Comparison of ENCODE assay signal across 1 cellular context in genomic region chr12:113934060-113934829, GRCh38.
TF ChIP-seq lines count a peak whose summit lies in the region.

No MANE protein-coding gene starts in this region.

TF ChIP-seq in K562, 482 proteins besides CTCF, POLR2A, EP300 and RAD21 (continued from another document):
- TF ChIP-seq, protein P1, sequence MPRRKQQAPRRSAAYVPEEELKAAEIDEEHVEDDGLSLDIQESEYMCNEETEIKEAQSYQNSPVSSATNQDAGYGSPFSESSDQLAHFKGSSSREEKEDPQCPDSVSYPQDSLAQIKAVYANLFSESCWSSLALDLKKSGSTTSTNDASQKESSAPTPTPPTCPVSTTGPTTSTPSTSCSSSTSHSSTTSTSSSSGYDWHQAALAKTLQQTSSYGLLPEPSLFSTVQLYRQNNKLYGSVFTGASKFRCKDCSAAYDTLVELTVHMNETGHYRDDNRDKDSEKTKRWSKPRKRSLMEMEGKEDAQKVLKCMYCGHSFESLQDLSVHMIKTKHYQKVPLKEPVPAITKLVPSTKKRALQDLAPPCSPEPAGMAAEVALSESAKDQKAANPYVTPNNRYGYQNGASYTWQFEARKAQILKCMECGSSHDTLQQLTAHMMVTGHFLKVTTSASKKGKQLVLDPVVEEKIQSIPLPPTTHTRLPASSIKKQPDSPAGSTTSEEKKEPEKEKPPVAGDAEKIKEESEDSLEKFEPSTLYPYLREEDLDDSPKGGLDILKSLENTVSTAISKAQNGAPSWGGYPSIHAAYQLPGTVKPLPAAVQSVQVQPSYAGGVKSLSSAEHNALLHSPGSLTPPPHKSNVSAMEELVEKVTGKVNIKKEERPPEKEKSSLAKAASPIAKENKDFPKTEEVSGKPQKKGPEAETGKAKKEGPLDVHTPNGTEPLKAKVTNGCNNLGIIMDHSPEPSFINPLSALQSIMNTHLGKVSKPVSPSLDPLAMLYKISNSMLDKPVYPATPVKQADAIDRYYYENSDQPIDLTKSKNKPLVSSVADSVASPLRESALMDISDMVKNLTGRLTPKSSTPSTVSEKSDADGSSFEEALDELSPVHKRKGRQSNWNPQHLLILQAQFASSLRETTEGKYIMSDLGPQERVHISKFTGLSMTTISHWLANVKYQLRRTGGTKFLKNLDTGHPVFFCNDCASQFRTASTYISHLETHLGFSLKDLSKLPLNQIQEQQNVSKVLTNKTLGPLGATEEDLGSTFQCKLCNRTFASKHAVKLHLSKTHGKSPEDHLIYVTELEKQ (CRISPR knock-in tag; IDR thresholded peaks at IDR 0.05), result no peak
- TF ChIP-seq CHD1 (IDR thresholded peaks at IDR 0.05; ENCODE audit: low read length), result peak; percentile 3
- no peak for TF ChIP-seq HBP1 (CRISPR knock-in tag; IDR thresholded peaks at IDR 0.05)
- TF ChIP-seq CEBPB (tag; IDR thresholded peaks at IDR 0.05), result 0 out of 2 replicates have a peak, but pooled peaks have one; percentile 2
- no peak for TF ChIP-seq NCOA4 (IDR thresholded peaks at IDR 0.05; ENCODE audit: partially characterized antibody)
- no peak for TF ChIP-seq KLF6 (CRISPR knock-in tag; IDR thresholded peaks at IDR 0.05; ENCODE audit: borderline replicate concordance)
- no peak for TF ChIP-seq POLR2B (IDR thresholded peaks at IDR 0.05; ENCODE audit: low read depth, partially characterized antibody)
- peak; percentile 79 for TF ChIP-seq RBM25 (IDR thresholded peaks at IDR 0.05; ENCODE audit: low read depth, low read length, severe bottlenecking)
- peak; percentile 78; the same call in 1 of the 2 replicates for TF ChIP-seq ADNP (tag; IDR thresholded peaks at IDR 0.05)
- TF ChIP-seq RCOR1 (IDR thresholded peaks at IDR 0.05; ENCODE audit: borderline replicate concordance in 1 of 2, low read depth in 2 of 2, low read length in 2 of 2), result peak in 1 of 2 experiments; percentile 32; a peak in 1 of 4 replicates
- TF ChIP-seq KDM1A (IDR thresholded peaks at IDR 0.05), result peak; percentile 58 to 76; a peak in 3 of 4 replicates
- 0 out of 2 replicates have a peak, but pooled peaks have one; percentile 13 for TF ChIP-seq ZNF121 (CRISPR knock-in tag; conservative IDR thresholded peaks at IDR 0.05)
TF ChIP-seq in K562: peak in this region for 11.
